ENCODE assay signal across 16 cellular contexts in genomic region chr7:139131622-139132021, GRCh38. TPM values are rescaled to one million over a fixed set of nuclear protein-coding genes. Genes with fewer than 3 reads are reported as not detected.
A peak's percentile ranks its signal among the peaks of the same experiment; 100 is the strongest.
DNase-seq lines count a peak whose midpoint lies in the region; ATAC-seq, FAIRE-seq and TF ChIP-seq lines count a peak whose summit lies in the region.
"Had no signal": no experiment of that assay in that cellular context is flagged by ENCODE, and none has a peak within 500 bp of the region (broad histone marks: within the 10 kb centered on the region; RNA-seq: fewer than 3 reads in every experiment).

No MANE protein-coding gene starts in this region.

- no TSS peak for BruUV-seq in K562 (replicated peaks; lab: Mats Ljungman, UMichigan)

- peak overlapping the region; percentile 3 for H3K27ac Mint-ChIP-seq in activated CD4-positive, alpha-beta T cell treated with anti-CD3 and anti-CD28 coated beads, Interleukin-2, amount 10 ng/mL, durations not matched to agents 24 days and 14 days
- H3K27ac Mint-ChIP-seq: activated CD8-positive, alpha-beta T cell treated with anti-CD3 and anti-CD28 coated beads, Interleukin-2, amount 10 ng/mL, durations not matched to agents 7 days and 5 days had no signal

- peaks cover 33% of the 10 kb centered on the region for H3K4me1 Mint-ChIP-seq in activated CD4-positive, alpha-beta T cell treated with anti-CD3 and anti-CD28 coated beads, Interleukin-2, amount 10 ng/mL, durations not matched to agents 24 days and 14 days

- H3K9ac ChIP-seq in K562 (ENCODE audit: insufficient read depth in 1 of 2, low read depth in 2 of 2, low read length in 2 of 2): no peak overlapping the region

- H4K20me1 ChIP-seq in K562 (replicated peaks; ENCODE audit: control insufficient read depth, insufficient read depth, low read length): no peaks in the 10 kb centered on the region

- intact Hi-C loops in activated CD4-positive, alpha-beta T cell treated with anti-CD3 and anti-CD28 coated beads, Interleukin-2, amount 10 ng/mL, durations not matched to agents 24 days and 14 days (cut with micrococcal nuclease): loop anchor here (5.0 kb wide), 1 partner anchor 114 kb away; no protein-coding TSS in a partner anchor
- intact Hi-C loops in K562 (cut with micrococcal nuclease) (loop anchor here (2.0 to 10.0 kb wide), 2 partner anchors 99 to 213 kb away; partner anchors contain the start of genes FMC1 and UBN2), spleen (cut with DNase I; ENCODE audit: low total_unique reads) (no loop called here)

- ATAC-seq in K562: no peak
- ATAC-seq: activated CD8-positive, alpha-beta T cell treated with anti-CD3 and anti-CD28 coated beads, Interleukin-2, amount 10 ng/mL, durations not matched to agents 7 days and 5 days had no signal

- no peaks in the 10 kb centered on the region for H3K79me2 ChIP-seq in K562 (ENCODE audit: control insufficient read depth, insufficient read depth, low read length)

- H3K4me2 ChIP-seq in K562 (ENCODE audit: insufficient read depth, low read length): no peak overlapping the region

- peaks cover 6% of the 10 kb centered on the region for H3K27me3 Mint-ChIP-seq in activated CD4-positive, alpha-beta T cell treated with anti-CD3 and anti-CD28 coated beads, Interleukin-2, amount 10 ng/mL, durations not matched to agents 24 days and 14 days

- WGBS in K562 (ENCODE audit: insufficient coverage, low coverage, missing lambda C conversion rate): 88% methylated on average over 2 of the region's 2 CpGs
- 43 to 69% (median 47%) methylated on average over 2 of the region's 2 CpGs for WGBS in spleen, 5 donors

- H3K9me3 Mint-ChIP-seq in activated CD4-positive, alpha-beta T cell treated with anti-CD3 and anti-CD28 coated beads, Interleukin-2, amount 10 ng/mL, durations not matched to agents 24 days and 14 days: no peaks in the 10 kb centered on the region

- no peak for FAIRE-seq in K562 (lab: Jason Lieb, UNC)
- no peak for FAIRE-seq in D721Med (lab: Jason Lieb, UNC)

- TF ChIP-seq CTCF in K562 (IDR thresholded peaks at IDR 0.05 in 2 of 3, conservative IDR thresholded peaks at IDR 0.05 in 1 of 3; ENCODE audit: insufficient read depth in 2 of 3, low read depth in 1 of 3, low read length in 3 of 3) (no peak), spleen (IDR thresholded peaks at IDR 0.05 in 8 of 11, conservative IDR thresholded peaks at IDR 0.05 in 3 of 11) (no peak), D721Med (IDR thresholded peaks at IDR 0.05; ENCODE audit: insufficient read depth, missing control alignments) (no peak)

- H3K27me3 ChIP-seq in K562 (ENCODE audit: control insufficient read depth in 2 of 2, insufficient read depth in 2 of 2, low read length in 2 of 2) (no peaks in the 10 kb centered on the region), spleen (replicated peaks in 1 of 7) (no peaks in the 10 kb centered on the region)

- POLR2A ChIA-PET in K562 (lab: Yijun Ruan, JAX): no interaction called here

- peak overlapping the region; percentile 3 for H3K4me3 Mint-ChIP-seq in activated CD4-positive, alpha-beta T cell treated with anti-CD3 and anti-CD28 coated beads, Interleukin-2, amount 10 ng/mL, durations not matched to agents 24 days and 14 days
- H3K4me3 Mint-ChIP-seq: activated CD8-positive, alpha-beta T cell treated with anti-CD3 and anti-CD28 coated beads, Interleukin-2, amount 10 ng/mL, durations not matched to agents 7 days and 5 days had no signal

- H3K4me1 ChIP-seq in K562 (replicated peaks in 1 of 2; ENCODE audit: control insufficient read depth in 2 of 2, insufficient read depth in 2 of 2, low read length in 2 of 2): no peaks in the 10 kb centered on the region; a peak in 1 of 5 replicates
- peaks cover 4 to 53% (median 23%) of the 10 kb centered on the region in 6 donors for H3K4me1 ChIP-seq in spleen

- no peak for TF ChIP-seq POLR2A in K562 (conservative IDR thresholded peaks at IDR 0.05)
- no peak for TF ChIP-seq POLR2A in spleen (IDR thresholded peaks at IDR 0.05)

- no peak for DNase-seq in activated CD4-positive, alpha-beta T cell treated with anti-CD3 and anti-CD28 coated beads, Interleukin-2, amount 10 ng/mL, durations not matched to agents 24 days and 14 days
- DNase-seq in activated CD4-positive, alpha-beta T cell treated with anti-CD3 and anti-CD28 coated beads, Interleukin-2, amount 50 U/mL, for 4 hours: no peak
- DNase-seq in MV-4-11 (lab: John Stamatoyannopoulos, UW) (peak; percentile 100), K562 (ENCODE audit: extremely low read depth in 1 of 4, low spot score in 3 of 4) (no peak), spleen (no peak), D721Med (ENCODE audit: insufficient read length, low spot score) (no peak), NCI-H1694 (lab: John Stamatoyannopoulos, UW) (no peak), NAMALWA (ENCODE audit: low spot score) (no peak)
- DNase-seq: 8988T; activated CD8-positive, alpha-beta T cell treated with anti-CD3 and anti-CD28 coated beads, Interleukin-2, amount 10 ng/mL, durations not matched to agents 7 days and 5 days; activated gamma-delta T cell; NCI-H1417; NCI-H446 treated with DMSO at 0.1 percent for 48 hours; nucleus accumbens had no signal

- no peak for TF ChIP-seq EP300 in K562 (IDR thresholded peaks at IDR 0.05; ENCODE audit: low read length)

- H3K9me1 ChIP-seq in K562 (ENCODE audit: control insufficient read depth, insufficient read depth, low read length): no peaks in the 10 kb centered on the region

- CTCF ChIA-PET in K562 (lab: Yijun Ruan, JAX; ENCODE audit: low intra/inter-chr PET ratio): interaction anchor here (0.6 kb wide), 1 partner anchor 949 kb away, joined by 3 read pairs; no protein-coding TSS in a partner anchor

- H3K9me3 ChIP-seq in K562 (replicated peaks; ENCODE audit: control insufficient read depth, insufficient read depth, low read depth, low read length): no peaks in the 10 kb centered on the region
- H3K9me3 ChIP-seq in spleen: no peaks in the 10 kb centered on the region

- no peak overlapping the region for H3K4me3 ChIP-seq in K562
- peak overlapping the region in 1 of 8 donors; percentile 14 for H3K4me3 ChIP-seq in spleen
- H3K4me3 ChIP-seq: lung, skin epidermis had no signal

- H3K36me3 Mint-ChIP-seq in activated CD4-positive, alpha-beta T cell treated with anti-CD3 and anti-CD28 coated beads, Interleukin-2, amount 10 ng/mL, durations not matched to agents 24 days and 14 days (ENCODE audit: low read depth): no peaks in the 10 kb centered on the region

- H3K27ac ChIP-seq in K562 (ENCODE audit: extremely low read depth, low read depth, low read length): no peak overlapping the region
- H3K27ac ChIP-seq in spleen: peak overlapping the region in 7 of 8 donors; percentile 62 to 91 (median 83)
- H3K27ac ChIP-seq: skin epidermis had no signal

- no peak for TF ChIP-seq RAD21 in K562 (CRISPR knock-in tag; conservative IDR thresholded peaks at IDR 0.05 in 1 of 2, IDR thresholded peaks at IDR 0.05 in 1 of 2)

- H3K36me3 ChIP-seq in K562 (ENCODE audit: control insufficient read depth, insufficient read depth, low read length) (no peaks in the 10 kb centered on the region), spleen (no peaks in the 10 kb centered on the region)

- in situ Hi-C loops in K562 (cut with MboI): no loop called here

- H2AFZ ChIP-seq in K562 (ENCODE audit: low read depth, low read length): peak overlapping the region; percentile 6; the same call in 1 of the 2 replicates

TF ChIP-seq in K562, 482 proteins besides CTCF, POLR2A, EP300 and RAD21 (continues in another document):
- no peak for TF ChIP-seq PATZ1 (CRISPR knock-in tag; IDR thresholded peaks at IDR 0.05; ENCODE audit: borderline replicate concordance)
- TF ChIP-seq PCBP1 (IDR thresholded peaks at IDR 0.05; ENCODE audit: low read depth, low read length, poor library complexity, severe bottlenecking): no peak
- TF ChIP-seq PHF8 (IDR thresholded peaks at IDR 0.05; ENCODE audit: borderline replicate concordance, low read length): no peak
- no peak; the same call in 1 of the 2 replicates for TF ChIP-seq CEBPG (CRISPR knock-in tag; IDR thresholded peaks at IDR 0.05)
- peak; percentile 81 to 89 for TF ChIP-seq CEBPG (tag; conservative IDR thresholded peaks at IDR 0.05 in 1 of 2, IDR thresholded peaks at IDR 0.05 in 1 of 2)

RNA-seq across cellular contexts. Expression of gene ZC3HAV1, which starts 22.1 kb away (rescaled TPM):
- total RNA-seq in activated CD4-positive, alpha-beta T cell treated with anti-CD3 and anti-CD28 coated beads, Interleukin-2, amount 10 ng/mL, durations not matched to agents 24 days and 14 days: 86.1 and 90.5 TPM in 2 replicates
- total RNA-seq in K562 (2011; cell fraction: chromatin; rRNA removed; ENCODE audit: low replicate concordance): 53.8 and 57.1 TPM in 2 replicates
- 29.0 and 32.2 TPM in 2 replicates for total RNA-seq in K562 (2011; cell fraction: nucleolus; rRNA removed)
- total RNA-seq in K562 (2011; cell fraction: nucleoplasm; rRNA removed): 34.5 and 41.2 TPM in 2 replicates
- 23.9 and 26.4 TPM in 2 replicates for total RNA-seq in K562 (2014; rRNA removed)
- total RNA-seq in K562 (2014; rRNA removed; fragmentation: Illumina TruSeq; extraction: Trizol): 34.0 TPM in 2 replicates
- 38.9 and 40.5 TPM in 2 replicates for total RNA-seq in K562 (2015; rRNA removed; fragmentation: Illumina TruSeq; extraction: Trizol)
- 33.0 and 33.8 TPM in 2 replicates for total RNA-seq in K562 (2021)
- 16.9 and 22.4 TPM in 2 replicates for polyA plus RNA-seq in K562 (2011; rRNA removed)
- 13.3 and 18.4 TPM in 2 replicates for polyA plus RNA-seq in K562 (2011; cell fraction: cytosol; rRNA removed)
- polyA plus RNA-seq in K562 (2011; cell fraction: nucleus; rRNA removed): 12.9 and 17.7 TPM in 2 replicates
- 20.5 and 21.0 TPM in 2 replicates for polyA plus RNA-seq in K562 (2012)
- polyA plus RNA-seq in K562 (2014; fragmentation: Illumina TruSeq; extraction: Trizol): 22.8 and 30.9 TPM in 2 replicates
- polyA plus RNA-seq in K562 (2014; fragmentation: Nextera tagmentation; extraction: Ambion mirVana): 10 to 100 TPM; 11.9 to 13.4 TPM
- 18.0 and 18.7 TPM in 2 replicates for polyA plus RNA-seq in K562 (2014; rRNA removed)
- polyA minus RNA-seq in K562 (2011; rRNA and poly(A)+ RNA removed): 29.5 and 40.3 TPM in 2 replicates
- polyA minus RNA-seq in K562 (2011; cell fraction: cytosol; rRNA and poly(A)+ RNA removed): 24.2 and 28.1 TPM in 2 replicates
- polyA minus RNA-seq in K562 (2011; cell fraction: nucleus; rRNA and poly(A)+ RNA removed): 17.8 and 38.4 TPM in 2 replicates
- total RNA-seq in spleen: 10 to 100 TPM; 53.4 to 82.4 (median 68.3) TPM
- polyA plus RNA-seq in spleen: 10 to 100 TPM; 12.7 to 19.0 (median 13.0) TPM
